Comparison of ENCODE assay signal across 8 cellular contexts in genomic region chr16:89361756-89362155, GRCh38.
A peak's percentile ranks its signal among the peaks of the same experiment; 100 is the strongest.
DNase-seq lines count a peak whose midpoint lies in the region; FAIRE-seq and TF ChIP-seq lines count a peak whose summit lies in the region.

No MANE protein-coding gene starts in this region.

- no peak overlapping the region for H3K18ac ChIP-seq in H1 (ENCODE audit: extremely low read depth, low read length)

- no peak for DNase-seq in MM.1S
- no peak for DNase-seq in H1 (ENCODE audit: low read depth in 1 of 2, low spot score in 2 of 2)
- DNase-seq in prostate gland (ENCODE audit: low spot score): no peak
- DNase-seq in GF-D8 (lab: John Stamatoyannopoulos, UW): no peak
- DNase-seq in NCI-H1436 (lab: John Stamatoyannopoulos, UW): no peak
- no peak for DNase-seq in KBM-7
- DNase-seq in NCI-H446 (lab: John Stamatoyannopoulos, UW): no peak

- no peak overlapping the region for H3K56ac ChIP-seq in H1 (replicated peaks; ENCODE audit: insufficient read length, low read depth, low read length)

- peak overlapping the region; percentile 98; the same call in 1 of the 2 replicates for H2AK5ac ChIP-seq in H1 (ENCODE audit: low read depth, low read length)

- CTCF ChIA-PET in H1 (lab: Charles Lee; ENCODE audit: partially characterized antibody): interaction anchor here (0.8 to 1.7 kb wide), 12 partner anchors 9 to 133 kb away, joined by 3 to 4 read pairs (median 4); no protein-coding TSS in a partner anchor

- H2BK120ac ChIP-seq in H1 (replicated peaks; ENCODE audit: low read depth, low read length): no peak overlapping the region

- TF ChIP-seq POLR2A in H1 (IDR thresholded peaks at IDR 0.05; ENCODE audit: control extremely low read depth in 1 of 2, low read depth in 2 of 2, low read length in 2 of 2): no peak
- no peak for TF ChIP-seq POLR2A in prostate gland (IDR thresholded peaks at IDR 0.05)

- no peaks in the 10 kb centered on the region for H3K23me2 ChIP-seq in H1 (ENCODE audit: low read depth, low read length)

- H4K8ac ChIP-seq in H1 (ENCODE audit: extremely low read depth, insufficient read depth, low read length): no peak overlapping the region

- H4K20me1 ChIP-seq in DOHH2 (ENCODE audit: control insufficient read depth, insufficient read depth, low read depth, low read length) (peaks cover 66% of the 10 kb centered on the region), MM.1S (ENCODE audit: insufficient read depth, low read length) (peaks cover 19% of the 10 kb centered on the region), H1 (replicated peaks in 1 of 2; ENCODE audit: control insufficient read depth in 1 of 2, insufficient read depth in 2 of 2, low read length in 2 of 2) (peaks cover 45 to 52% of the 10 kb centered on the region in 2 experiments)

- H3F3A ChIP-seq in DOHH2 (ENCODE audit: control insufficient read depth, insufficient read depth): peaks cover 3% of the 10 kb centered on the region; the same call in 1 of the 2 replicates
- H3F3A ChIP-seq in MM.1S (ENCODE audit: insufficient read depth, low read length): no peaks in the 10 kb centered on the region

- H3K79me2 ChIP-seq in DOHH2 (ENCODE audit: control insufficient read depth, low read length): peaks cover 99% of the 10 kb centered on the region
- H3K79me2 ChIP-seq in MM.1S (ENCODE audit: low read length): peaks cover 96% of the 10 kb centered on the region
- peaks cover 29 to 97% of the 10 kb centered on the region in 2 experiments for H3K79me2 ChIP-seq in H1 (ENCODE audit: control insufficient read depth in 1 of 2, insufficient read depth in 2 of 2, low read length in 2 of 2)

- H3K9me3 ChIP-seq in DOHH2 (ENCODE audit: control insufficient read depth, insufficient read depth, low read length) (no peaks in the 10 kb centered on the region), MM.1S (replicated peaks; ENCODE audit: insufficient read depth, low read length) (no peaks in the 10 kb centered on the region), H1 (ENCODE audit: insufficient read depth in 2 of 2, low read depth in 1 of 2, low read length in 1 of 2) (no peaks in the 10 kb centered on the region), prostate gland (no peaks in the 10 kb centered on the region)

- intact Hi-C loops in prostate gland (cut with DNase I): no loop called here

- no peak overlapping the region for H4K91ac ChIP-seq in H1 (replicated peaks; ENCODE audit: insufficient read length, low read length)

- peak overlapping the region; percentile 92 for H2BK5ac ChIP-seq in H1 (ENCODE audit: low read depth, low read length)

- H3K9ac ChIP-seq in MM.1S (ENCODE audit: low read length): no peak overlapping the region
- H3K9ac ChIP-seq in H1 (replicated peaks in 1 of 4; ENCODE audit: extremely low read depth in 1 of 4, low read depth in 3 of 4, low read length in 3 of 4): no peak overlapping the region

- FAIRE-seq in H1 (lab: Jason Lieb, UNC): no peak

- POLR2A ChIA-PET in H1 (lab: Charles Lee; ENCODE audit: partially characterized antibody): interaction anchor here (0.5 to 2.6 kb wide), 7 partner anchors 9 to 137 kb away, joined by 3 to 8 read pairs (median 4); no protein-coding TSS in a partner anchor

- H2BK15ac ChIP-seq in H1 (ENCODE audit: low read length): no peak overlapping the region

- no peak overlapping the region; the same call in 1 of the 2 replicates for H2BK12ac ChIP-seq in H1 (ENCODE audit: low read depth, low read length)

- no peak overlapping the region for H3K27ac ChIP-seq in DOHH2 (ENCODE audit: low read depth, low read length)
- H3K27ac ChIP-seq in MM.1S (ENCODE audit: low read length): peak overlapping the region; percentile 4; the same call in 1 of the 2 replicates
- H3K27ac ChIP-seq in H1 (ENCODE audit: low read depth, low read length): peak overlapping the region; percentile 68; the same call in 1 of the 2 replicates
- peak overlapping the region; percentile 30 to 43 for H3K27ac ChIP-seq in prostate gland

- H3K36me3 ChIP-seq in DOHH2 (ENCODE audit: control insufficient read depth, low read length) (peaks cover 34% of the 10 kb centered on the region), MM.1S (replicated peaks; ENCODE audit: insufficient read depth, low read length) (no peaks in the 10 kb centered on the region), H1 (ENCODE audit: control insufficient read depth in 2 of 4, insufficient read depth in 4 of 4, low read length in 3 of 4) (no peaks in the 10 kb centered on the region), prostate gland (no peaks in the 10 kb centered on the region)

- H4K5ac ChIP-seq in H1 (ENCODE audit: insufficient read length, low read depth, low read length): no peak overlapping the region

- H3K23ac ChIP-seq in H1 (ENCODE audit: insufficient read length): no peak overlapping the region

- peaks cover 24% of the 10 kb centered on the region for H3K79me1 ChIP-seq in H1 (ENCODE audit: low read depth, low read length)

- H3K4me2 ChIP-seq in DOHH2 (ENCODE audit: low read length) (peak overlapping the region; percentile 18), MM.1S (ENCODE audit: low read depth, low read length) (no peak overlapping the region), H1 (ENCODE audit: insufficient read depth in 1 of 2, low read depth in 2 of 2, low read length in 2 of 2) (peak overlapping the region in 1 of 2 experiments; percentile 64; a peak in 1 of 4 replicates)

- TF ChIP-seq CTCF in DOHH2 (IDR thresholded peaks at IDR 0.05; ENCODE audit: low read depth, low read length, poor library complexity, severe bottlenecking): no peak
- no peak for TF ChIP-seq CTCF in MM.1S (IDR thresholded peaks at IDR 0.05; ENCODE audit: low read length)
- no peak for TF ChIP-seq CTCF in H1 (IDR thresholded peaks at IDR 0.05; ENCODE audit: control extremely low read depth in 1 of 3, insufficient read depth in 1 of 3, low read depth in 1 of 3, low read length in 3 of 3)
- TF ChIP-seq CTCF in prostate gland (IDR thresholded peaks at IDR 0.05): no peak

- H3K4me1 ChIP-seq in DOHH2 (ENCODE audit: control insufficient read depth, low read length): peaks cover 71% of the 10 kb centered on the region
- no peaks in the 10 kb centered on the region for H3K4me1 ChIP-seq in MM.1S (ENCODE audit: low read length)
- peaks cover 17 to 42% (median 25%) of the 10 kb centered on the region in 4 experiments for H3K4me1 ChIP-seq in H1 (replicated peaks in 1 of 4; ENCODE audit: control insufficient read depth in 3 of 4, insufficient read depth in 4 of 4, low read length in 3 of 4)
- H3K4me1 ChIP-seq in prostate gland (replicated peaks): peaks cover 35% of the 10 kb centered on the region

- H2AFZ ChIP-seq in MM.1S (ENCODE audit: low read length) (no peak overlapping the region), H1 (ENCODE audit: low read length) (no peak overlapping the region)

- 78% methylated on average over 4 of the region's 4 CpGs; no CpG with 5 or more reads in 1 of the 2 experiments for WGBS in H1 (ENCODE audit: extremely low coverage in 1 of 2, insufficient coverage in 1 of 2, insufficient read length in 1 of 2, insufficient replicate concordance in 2 of 2, low coverage in 1 of 2, low lambda C conversion rate in 2 of 2, missing lambda C conversion rate in 1 of 2), 2 experiments
- WGBS in prostate gland: 56% methylated on average over 4 of the region's 4 CpGs

- in situ Hi-C loops in KBM-7 (cut with MboI; ENCODE audit: low pct_unique_long_range_greater_than_20kb, low sequenced_read_pairs): no loop called here

- H2BK20ac ChIP-seq in H1 (ENCODE audit: low read length): no peak overlapping the region

- no peak for TF ChIP-seq EP300 in H1 (IDR thresholded peaks at IDR 0.05; ENCODE audit: borderline replicate concordance in 1 of 2, low read depth in 2 of 2, low read length in 2 of 2)

- H3K4ac ChIP-seq in H1 (replicated peaks; ENCODE audit: insufficient read length, low read depth, low read length): no peak overlapping the region

- no peak overlapping the region for H3K4me3 ChIP-seq in DOHH2 (ENCODE audit: low read length)
- no peak overlapping the region for H3K4me3 ChIP-seq in MM.1S (ENCODE audit: low read length)
- H3K4me3 ChIP-seq in H1 (ENCODE audit: extremely low read depth in 1 of 4, insufficient read depth in 2 of 4, low read depth in 3 of 4, low read length in 4 of 4): no peak overlapping the region
- H3K4me3 ChIP-seq in prostate gland: no peak overlapping the region

- H3K9me2 ChIP-seq in DOHH2 (replicated peaks; ENCODE audit: control insufficient read depth, low read length) (no peaks in the 10 kb centered on the region), MM.1S (replicated peaks; ENCODE audit: insufficient read depth, low read length) (no peaks in the 10 kb centered on the region)

- no peak overlapping the region for H3K14ac ChIP-seq in H1 (ENCODE audit: insufficient read length)

- TF ChIP-seq RAD21 in H1 (IDR thresholded peaks at IDR 0.05 in 1 of 2, conservative IDR thresholded peaks at IDR 0.05 in 1 of 2; ENCODE audit: low read depth in 2 of 2, low read length in 2 of 2): no peak

- no peaks in the 10 kb centered on the region for H3K27me3 ChIP-seq in DOHH2 (ENCODE audit: control insufficient read depth, low read length)
- H3K27me3 ChIP-seq in MM.1S (replicated peaks; ENCODE audit: insufficient read depth, low read length): no peaks in the 10 kb centered on the region
- H3K27me3 ChIP-seq in H1 (replicated peaks in 1 of 4; ENCODE audit: control insufficient read depth in 3 of 4, extremely low read depth in 1 of 4, insufficient read depth in 3 of 4, low read length in 3 of 4): no peaks in the 10 kb centered on the region
- H3K27me3 ChIP-seq in prostate gland (replicated peaks; ENCODE audit: insufficient read depth): no peaks in the 10 kb centered on the region

TF ChIP-seq in H1, 55 proteins besides CTCF, POLR2A, EP300 and RAD21 (continues in another document):
- no peak for TF ChIP-seq RXRA (IDR thresholded peaks at IDR 0.05; ENCODE audit: insufficient read depth, low read depth, low read length)
- TF ChIP-seq SRF (IDR thresholded peaks at IDR 0.05; ENCODE audit: low read depth, low read length): no peak
- no peak for TF ChIP-seq ASH2L (IDR thresholded peaks at IDR 0.05; ENCODE audit: low read length)
- TF ChIP-seq TAF7 (optimal IDR thresholded peaks at IDR 0.05; ENCODE audit: borderline replicate concordance, low read depth, low read length): no peak
- no peak for TF ChIP-seq SP4 (IDR thresholded peaks at IDR 0.05; ENCODE audit: low read length)
- no peak for TF ChIP-seq SAP30 (IDR thresholded peaks at IDR 0.05; ENCODE audit: insufficient read depth, insufficient replicate concordance, low read length)
- TF ChIP-seq KDM5A (IDR thresholded peaks at IDR 0.05; ENCODE audit: low read length): no peak
- no peak for TF ChIP-seq ZNF274 (IDR thresholded peaks at IDR 0.05; ENCODE audit: borderline replicate concordance, extremely low read depth, low read length)
- TF ChIP-seq GTF2F1 (IDR thresholded peaks at IDR 0.05; ENCODE audit: borderline replicate concordance, low read depth, low read length): no peak
- TF ChIP-seq HDAC2 (IDR thresholded peaks at IDR 0.05; ENCODE audit: borderline replicate concordance in 1 of 2, low read depth in 2 of 2, low read length in 2 of 2): no peak
- no peak for TF ChIP-seq POLR2AphosphoS5 (IDR thresholded peaks at IDR 0.05; ENCODE audit: low read depth, low read length)
